22 cellular contexts compared by ENCODE assay signal in genomic region chr10:119783665-119784027, GRCh38. TPM values are rescaled to one million over a fixed set of nuclear protein-coding genes. Genes with fewer than 3 reads are reported as not detected.
A peak's percentile ranks its signal among the peaks of the same experiment; 100 is the strongest.
DNase-seq lines count a peak whose midpoint lies in the region; ATAC-seq and TF ChIP-seq lines count a peak whose summit lies in the region.
"Had no signal": no experiment of that assay in that cellular context is flagged by ENCODE, and none has a peak within 500 bp of the region (broad histone marks: within the 10 kb centered on the region; RNA-seq: fewer than 3 reads in every experiment).

No MANE protein-coding gene starts in this region.

- H3K4me3 ChIP-seq in BLaER1 (peak overlapping the region; percentile 49), HL-60 (replicated peaks; ENCODE audit: insufficient read depth, low read length) (no peak overlapping the region), OCI-LY3 (ENCODE audit: low read length) (peak overlapping the region; percentile 61)
- H3K4me3 ChIP-seq: cardiac muscle cell, right atrium auricular region, testis had no signal

- no peaks in the 10 kb centered on the region for H3K27me3 ChIP-seq in BLaER1
- H3K27me3 ChIP-seq in HL-60 (ENCODE audit: insufficient read depth, poor library complexity, severe bottlenecking) = no peaks in the 10 kb centered on the region
- no peaks in the 10 kb centered on the region for H3K27me3 ChIP-seq in OCI-LY3 (ENCODE audit: low read depth, low read length)
- H3K27me3 ChIP-seq: cardiac muscle cell, right atrium auricular region, testis had no signal

- H3K4me1 ChIP-seq in BLaER1 (peaks cover 70% of the 10 kb centered on the region), OCI-LY3 (ENCODE audit: low read length) (peaks cover 20% of the 10 kb centered on the region)
- H3K4me1 ChIP-seq: testis had no signal

- H3K9me3 ChIP-seq in BLaER1 (peaks cover 19% of the 10 kb centered on the region), OCI-LY3 (ENCODE audit: insufficient read depth, low read length) (no peaks in the 10 kb centered on the region)
- H3K9me3 ChIP-seq: right atrium auricular region, testis had no signal

- no peak overlapping the region for H3K27ac Mint-ChIP-seq in stimulated activated effector memory CD8-positive, alpha-beta T cell treated with anti-CD3 and anti-CD28 coated beads, Interleukin-12 subunit alpha, Interleukin-12 subunit beta, amount 100 ng/mL, for 72 hours
- H3K27ac Mint-ChIP-seq: activated CD4-positive, alpha-beta memory T cell treated with anti-CD3 and anti-CD28 coated beads, Interleukin-2, amount 10 ng/mL, durations not matched to agents 7 days and 5 days; dendritic cell treated with granulocyte-macrophage colony-stimulating factor and Interleukin-4, amounts not matched to agents 40 ng/mL and 50 ng/mL, for 4 days had no signal

- no peak overlapping the region for H2AFZ ChIP-seq in OCI-LY3 (ENCODE audit: low read depth, low read length)

- H3K4me3 Mint-ChIP-seq in stimulated activated effector memory CD8-positive, alpha-beta T cell treated with anti-CD3 and anti-CD28 coated beads, Interleukin-12 subunit alpha, Interleukin-12 subunit beta, amount 100 ng/mL, for 72 hours = no peak overlapping the region
- H3K4me3 Mint-ChIP-seq: activated CD4-positive, alpha-beta memory T cell treated with anti-CD3 and anti-CD28 coated beads, Interleukin-2, amount 10 ng/mL, durations not matched to agents 7 days and 5 days; dendritic cell treated with granulocyte-macrophage colony-stimulating factor and Interleukin-4, amounts not matched to agents 40 ng/mL and 50 ng/mL, for 4 days had no signal

- H3K36me3 Mint-ChIP-seq in stimulated activated effector memory CD8-positive, alpha-beta T cell treated with anti-CD3 and anti-CD28 coated beads, Interleukin-12 subunit alpha, Interleukin-12 subunit beta, amount 100 ng/mL, for 72 hours = no peaks in the 10 kb centered on the region

- H3K36me3 ChIP-seq in BLaER1 (peaks cover 17% of the 10 kb centered on the region; the same call in 1 of the 2 replicates), OCI-LY3 (replicated peaks; ENCODE audit: low read depth, low read length) (no peaks in the 10 kb centered on the region)
- H3K36me3 ChIP-seq: cardiac muscle cell, right atrium auricular region had no signal

- no peaks in the 10 kb centered on the region for H4K20me1 ChIP-seq in BLaER1
- H4K20me1 ChIP-seq in OCI-LY3 (ENCODE audit: insufficient read depth, low read length) = peaks cover 3% of the 10 kb centered on the region; the same call in 1 of the 2 replicates

- no peaks in the 10 kb centered on the region for H3K9me3 Mint-ChIP-seq in stimulated activated effector memory CD8-positive, alpha-beta T cell treated with anti-CD3 and anti-CD28 coated beads, Interleukin-12 subunit alpha, Interleukin-12 subunit beta, amount 100 ng/mL, for 72 hours
- H3K9me3 Mint-ChIP-seq: activated CD4-positive, alpha-beta memory T cell treated with anti-CD3 and anti-CD28 coated beads, Interleukin-2, amount 10 ng/mL, durations not matched to agents 7 days and 5 days; CD4-positive, alpha-beta memory T cell; dendritic cell treated with granulocyte-macrophage colony-stimulating factor and Interleukin-4, amounts not matched to agents 40 ng/mL and 50 ng/mL, for 4 days had no signal

- DNase-seq in HL-60 (ENCODE audit: low read depth in 1 of 2, low spot score in 1 of 2) (no peak), lung microvascular endothelial cell (ENCODE audit: low read depth in 2 of 2) (peak; percentile 11 to 76)
- no peak for DNase-seq in stimulated activated effector memory CD8-positive, alpha-beta T cell treated with anti-CD3 and anti-CD28 coated beads, Interleukin-12 subunit alpha, Interleukin-12 subunit beta, amount 100 ng/mL, for 72 hours (ENCODE audit: low spot score in 2 of 2)
- DNase-seq: activated CD4-positive, alpha-beta memory T cell treated with anti-CD3 and anti-CD28 coated beads, Interleukin-2, amount 10 ng/mL, durations not matched to agents 7 days and 5 days; activated CD4-positive, CD25-positive, alpha-beta regulatory T cell; activated T-cell treated with anti-CD3 and anti-CD28 coated beads for 4 hours; amniotic stem cell; CD4-positive, alpha-beta memory T cell; DMS79; hippocampal formation; mammary epithelial cell; NCI-H187; testis had no signal

- peak overlapping the region; percentile 75 for H3K4me2 ChIP-seq in BLaER1
- H3K4me2 ChIP-seq in OCI-LY3 (ENCODE audit: low read length) = peak overlapping the region; percentile 71

- H3K27ac ChIP-seq in BLaER1 (peak overlapping the region; percentile 82), HL-60 (replicated peaks) (peak overlapping the region; percentile 91), OCI-LY3 (ENCODE audit: low read length) (no peak overlapping the region)
- H3K27ac ChIP-seq: cardiac muscle cell, right atrium auricular region, testis had no signal

- H3K9ac ChIP-seq in BLaER1 = peak overlapping the region; percentile 44
- 0 out of 2 replicates have a peak overlapping the region, but pooled peaks have one; percentile 3 for H3K9ac ChIP-seq in OCI-LY3 (ENCODE audit: low read length)

- peaks cover 15% of the 10 kb centered on the region for H3K4me1 Mint-ChIP-seq in stimulated activated effector memory CD8-positive, alpha-beta T cell treated with anti-CD3 and anti-CD28 coated beads, Interleukin-12 subunit alpha, Interleukin-12 subunit beta, amount 100 ng/mL, for 72 hours

- no peaks in the 10 kb centered on the region for H3K79me2 ChIP-seq in OCI-LY3 (ENCODE audit: low read length)

- ATAC-seq in stimulated activated effector memory CD8-positive, alpha-beta T cell treated with anti-CD3 and anti-CD28 coated beads, Interleukin-12 subunit alpha, Interleukin-12 subunit beta, amount 100 ng/mL, for 72 hours = no peak
- ATAC-seq in GM19467 (IDR thresholded peaks at IDR 0.05; ENCODE audit: unreplicated experiment) (no peak), GM18511 (IDR thresholded peaks at IDR 0.05; ENCODE audit: unreplicated experiment) (no peak), HG03135 (IDR thresholded peaks at IDR 0.05; ENCODE audit: unreplicated experiment) (no peak)
- ATAC-seq: Panc1 had no signal

- TF ChIP-seq CTCF in HL-60 (IDR thresholded peaks at IDR 0.05; ENCODE audit: insufficient read depth, low read length) = no peak
- no peak for TF ChIP-seq CTCF in OCI-LY3 (IDR thresholded peaks at IDR 0.05; ENCODE audit: low read depth, low read length)

RNA-seq across cellular contexts. Expression of gene INPP5F, which starts 57.8 kb away (rescaled TPM):
- total RNA-seq in lung microvascular endothelial cell = 8.1 and 9.6 TPM in 2 replicates

Comparison
In these comparisons a context has a peak if more than half of its experiments do, and no peak if none do; other contexts are left out.
1. DNase-seq: peak in lung microvascular endothelial cell (2 of 2); none in HL-60 (0 of 2) and stimulated activated effector memory CD8-positive, alpha-beta T cell treated with anti-CD3 and anti-CD28 coated beads, Interleukin-12 subunit alpha, Interleukin-12 subunit beta, amount 100 ng/mL, for 72 hours (0 of 2).